ENCODE assay signal across 1 cellular context in the genomic region with DNA sequence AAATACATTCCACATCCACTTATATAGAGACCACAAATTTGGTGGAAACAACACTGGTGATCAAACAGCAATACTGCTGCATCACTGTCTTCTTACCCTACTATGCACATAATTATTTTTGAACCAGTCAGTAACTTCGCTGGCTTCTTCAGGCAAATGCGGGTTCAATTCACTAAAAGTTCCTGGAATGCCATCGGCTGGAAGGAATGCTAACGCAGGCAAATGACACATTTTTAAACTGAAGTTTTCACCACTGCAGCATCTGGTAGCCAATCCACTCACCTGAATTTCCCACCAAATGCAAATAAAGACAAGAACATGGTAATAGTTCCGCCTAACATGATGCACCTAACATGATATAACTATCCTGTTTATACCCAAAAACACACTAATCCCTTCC.
TF ChIP-seq lines count a peak whose summit lies in the region.

No MANE protein-coding gene starts in this region.

TF ChIP-seq in WTC11, 78 proteins besides CTCF, POLR2A, EP300 and RAD21 (continued from another document):
- TF ChIP-seq, protein P1, sequence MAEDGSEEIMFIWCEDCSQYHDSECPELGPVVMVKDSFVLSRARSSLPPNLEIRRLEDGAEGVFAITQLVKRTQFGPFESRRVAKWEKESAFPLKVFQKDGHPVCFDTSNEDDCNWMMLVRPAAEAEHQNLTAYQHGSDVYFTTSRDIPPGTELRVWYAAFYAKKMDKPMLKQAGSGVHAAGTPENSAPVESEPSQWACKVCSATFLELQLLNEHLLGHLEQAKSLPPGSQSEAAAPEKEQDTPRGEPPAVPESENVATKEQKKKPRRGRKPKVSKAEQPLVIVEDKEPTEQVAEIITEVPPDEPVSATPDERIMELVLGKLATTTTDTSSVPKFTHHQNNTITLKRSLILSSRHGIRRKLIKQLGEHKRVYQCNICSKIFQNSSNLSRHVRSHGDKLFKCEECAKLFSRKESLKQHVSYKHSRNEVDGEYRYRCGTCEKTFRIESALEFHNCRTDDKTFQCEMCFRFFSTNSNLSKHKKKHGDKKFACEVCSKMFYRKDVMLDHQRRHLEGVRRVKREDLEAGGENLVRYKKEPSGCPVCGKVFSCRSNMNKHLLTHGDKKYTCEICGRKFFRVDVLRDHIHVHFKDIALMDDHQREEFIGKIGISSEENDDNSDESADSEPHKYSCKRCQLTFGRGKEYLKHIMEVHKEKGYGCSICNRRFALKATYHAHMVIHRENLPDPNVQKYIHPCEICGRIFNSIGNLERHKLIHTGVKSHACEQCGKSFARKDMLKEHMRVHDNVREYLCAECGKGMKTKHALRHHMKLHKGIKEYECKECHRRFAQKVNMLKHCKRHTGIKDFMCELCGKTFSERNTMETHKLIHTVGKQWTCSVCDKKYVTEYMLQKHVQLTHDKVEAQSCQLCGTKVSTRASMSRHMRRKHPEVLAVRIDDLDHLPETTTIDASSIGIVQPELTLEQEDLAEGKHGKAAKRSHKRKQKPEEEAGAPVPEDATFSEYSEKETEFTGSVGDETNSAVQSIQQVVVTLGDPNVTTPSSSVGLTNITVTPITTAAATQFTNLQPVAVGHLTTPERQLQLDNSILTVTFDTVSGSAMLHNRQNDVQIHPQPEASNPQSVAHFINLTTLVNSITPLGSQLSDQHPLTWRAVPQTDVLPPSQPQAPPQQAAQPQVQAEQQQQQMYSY (CRISPR knock-in tag; IDR thresholded peaks at IDR 0.05), result no peak
- TF ChIP-seq ELF4 (CRISPR knock-in tag; IDR thresholded peaks at IDR 0.05; ENCODE audit: low read depth) (no peak), ZNF263 (CRISPR knock-in tag; IDR thresholded peaks at IDR 0.05; ENCODE audit: low read depth) (no peak), ZNF416 (CRISPR knock-in tag; IDR thresholded peaks at IDR 0.05) (no peak), CBFB (CRISPR knock-in tag; IDR thresholded peaks at IDR 0.05; ENCODE audit: low read depth) (no peak), NFE2L1 (CRISPR knock-in tag; IDR thresholded peaks at IDR 0.05) (no peak), NFYB (CRISPR knock-in tag; conservative IDR thresholded peaks at IDR 0.05; ENCODE audit: low read depth) (no peak)
- TF ChIP-seq, protein P2, sequence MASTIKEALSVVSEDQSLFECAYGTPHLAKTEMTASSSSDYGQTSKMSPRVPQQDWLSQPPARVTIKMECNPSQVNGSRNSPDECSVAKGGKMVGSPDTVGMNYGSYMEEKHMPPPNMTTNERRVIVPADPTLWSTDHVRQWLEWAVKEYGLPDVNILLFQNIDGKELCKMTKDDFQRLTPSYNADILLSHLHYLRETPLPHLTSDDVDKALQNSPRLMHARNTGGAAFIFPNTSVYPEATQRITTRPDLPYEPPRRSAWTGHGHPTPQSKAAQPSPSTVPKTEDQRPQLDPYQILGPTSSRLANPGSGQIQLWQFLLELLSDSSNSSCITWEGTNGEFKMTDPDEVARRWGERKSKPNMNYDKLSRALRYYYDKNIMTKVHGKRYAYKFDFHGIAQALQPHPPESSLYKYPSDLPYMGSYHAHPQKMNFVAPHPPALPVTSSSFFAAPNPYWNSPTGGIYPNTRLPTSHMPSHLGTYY (CRISPR knock-in tag; IDR thresholded peaks at IDR 0.05), result no peak
- TF ChIP-seq, protein P3, sequence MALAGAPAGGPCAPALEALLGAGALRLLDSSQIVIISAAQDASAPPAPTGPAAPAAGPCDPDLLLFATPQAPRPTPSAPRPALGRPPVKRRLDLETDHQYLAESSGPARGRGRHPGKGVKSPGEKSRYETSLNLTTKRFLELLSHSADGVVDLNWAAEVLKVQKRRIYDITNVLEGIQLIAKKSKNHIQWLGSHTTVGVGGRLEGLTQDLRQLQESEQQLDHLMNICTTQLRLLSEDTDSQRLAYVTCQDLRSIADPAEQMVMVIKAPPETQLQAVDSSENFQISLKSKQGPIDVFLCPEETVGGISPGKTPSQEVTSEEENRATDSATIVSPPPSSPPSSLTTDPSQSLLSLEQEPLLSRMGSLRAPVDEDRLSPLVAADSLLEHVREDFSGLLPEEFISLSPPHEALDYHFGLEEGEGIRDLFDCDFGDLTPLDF (CRISPR knock-in tag; IDR thresholded peaks at IDR 0.05), result no peak
- TF ChIP-seq, protein P4, sequence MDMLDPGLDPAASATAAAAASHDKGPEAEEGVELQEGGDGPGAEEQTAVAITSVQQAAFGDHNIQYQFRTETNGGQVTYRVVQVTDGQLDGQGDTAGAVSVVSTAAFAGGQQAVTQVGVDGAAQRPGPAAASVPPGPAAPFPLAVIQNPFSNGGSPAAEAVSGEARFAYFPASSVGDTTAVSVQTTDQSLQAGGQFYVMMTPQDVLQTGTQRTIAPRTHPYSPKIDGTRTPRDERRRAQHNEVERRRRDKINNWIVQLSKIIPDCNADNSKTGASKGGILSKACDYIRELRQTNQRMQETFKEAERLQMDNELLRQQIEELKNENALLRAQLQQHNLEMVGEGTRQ (CRISPR knock-in tag; IDR thresholded peaks at IDR 0.05), result no peak
